8 cellular contexts compared by ENCODE assay signal in genomic region chr6:154343473-154344308, GRCh38. TPM values are rescaled to one million over a fixed set of nuclear protein-coding genes. Genes with fewer than 3 reads are reported as not detected.
DNase-seq lines count a peak whose midpoint lies in the region; ATAC-seq, FAIRE-seq and TF ChIP-seq lines count a peak whose summit lies in the region.

No MANE protein-coding gene starts in this region.

- H3K36me3 ChIP-seq in kidney (ENCODE audit: control insufficient read depth in 1 of 2, insufficient read depth in 2 of 2, low read length in 2 of 2), result no peaks in the 10 kb centered on the region

- H3K27ac ChIP-seq in kidney (ENCODE audit: low read depth in 2 of 2, low read length in 2 of 2), result peak overlapping the region; percentile 51 to 76

- peak overlapping the region in 1 of 2 donors; percentile 7 for H3K9ac ChIP-seq in kidney (ENCODE audit: low read length in 2 of 2)

- no peak; the same call in 1 of the 2 replicates for TF ChIP-seq EP300 in Ishikawa (IDR thresholded peaks at IDR 0.05; ENCODE audit: borderline replicate concordance)

- H3K4me3 ChIP-seq in kidney (ENCODE audit: low read length in 2 of 2), result peak overlapping the region; percentile 6 to 23

- TF ChIP-seq CTCF in kidney (IDR thresholded peaks at IDR 0.05; ENCODE audit: borderline replicate concordance, extremely low read depth, insufficient read depth), result peak; percentile 40

- intact Hi-C loops in kidney (cut with DNase I), result no loop called here

- DNase-seq in AML-193 (lab: John Stamatoyannopoulos, UW) (peak; percentile 15 to 16), amniotic epithelial cell (ENCODE audit: low read depth) (peak; percentile 61), kidney (peak; percentile 91), SKM-1 treated with dmso at 0.1 percent for 144 hours (lab: John Stamatoyannopoulos, UW; ENCODE audit: unreplicated experiment) (no peak), NCI-H2107 treated with DMSO at 0.1 percent for 48 hours (lab: John Stamatoyannopoulos, UW; ENCODE audit: unreplicated experiment) (no peak)
- DNase-seq in activated effector memory CD4-positive, alpha-beta T cell treated with Interleukin-2 at 50 U/mL for 16 hours, result no peak

- H3K9me3 ChIP-seq in kidney (ENCODE audit: control insufficient read depth in 1 of 2, low read length in 2 of 2), result no peaks in the 10 kb centered on the region

- H3K4me1 ChIP-seq in kidney (ENCODE audit: control insufficient read depth in 1 of 2, insufficient read depth in 1 of 2, low read depth in 1 of 2, low read length in 2 of 2), result peaks cover 5% of the 10 kb centered on the region in 2 donors

- ATAC-seq in GM18502 (IDR thresholded peaks at IDR 0.05; ENCODE audit: poor library complexity, unreplicated experiment), result no peak

- TF ChIP-seq RAD21 in Ishikawa (IDR thresholded peaks at IDR 0.05; ENCODE audit: low read depth), result peak; percentile 71

- peak; percentile 73 for FAIRE-seq in kidney (lab: Jason Lieb, UNC)

TF ChIP-seq in Ishikawa, 13 proteins besides CTCF, POLR2A, EP300 and RAD21:
- TF ChIP-seq TCF12 (IDR thresholded peaks at IDR 0.05; ENCODE audit: low read depth) (no peak), USF1 (IDR thresholded peaks at IDR 0.05) (peak; percentile 60), FOXM1 (IDR thresholded peaks at IDR 0.05; ENCODE audit: borderline replicate concordance, low read depth) (no peak), TAF1 (IDR thresholded peaks at IDR 0.05; ENCODE audit: low read depth) (no peak), CREB1 (IDR thresholded peaks at IDR 0.05; ENCODE audit: low read depth) (no peak), CEBPB (IDR thresholded peaks at IDR 0.05) (no peak), NFIC (IDR thresholded peaks at IDR 0.05) (no peak), ZBTB7A (IDR thresholded peaks at IDR 0.05; ENCODE audit: low read depth) (no peak), MAX (IDR thresholded peaks at IDR 0.05) (peak; percentile 96), TEAD4 (IDR thresholded peaks at IDR 0.05) (no peak), YY1 (IDR thresholded peaks at IDR 0.05; ENCODE audit: low read depth) (peak; percentile 87), REST (IDR thresholded peaks at IDR 0.05; ENCODE audit: low read depth) (no peak), EGR1 (IDR thresholded peaks at IDR 0.05) (no peak)

RNA-seq across cellular contexts. Expression of gene IPCEF1, which starts 12.9 kb away (rescaled TPM):
- 25.9 TPM for total RNA-seq in kidney
- 2.7 TPM for polyA plus RNA-seq in kidney (ENCODE audit: insufficient read depth, low read depth, low replicate concordance)

Comparison
In these comparisons a context has a peak if more than half of its experiments do, and no peak if none do; other contexts are left out.
1. DNase-seq: peak in AML-193 (2 of 2), amniotic epithelial cell (single experiment) and kidney (single experiment); none in SKM-1 treated with dmso at 0.1 percent for 144 hours (single experiment), activated effector memory CD4-positive, alpha-beta T cell treated with Interleukin-2 at 50 U/mL for 16 hours (single experiment) and NCI-H2107 treated with DMSO at 0.1 percent for 48 hours (single experiment).